In genomic region chr11:61161190-61162091, GRCh38 we compare ENCODE assay signal across 1 cellular context.
TF ChIP-seq lines count a peak whose summit lies in the region.

TSS of gene VPS37C (minus strand) at chr11:61161426. CDS start at chr11:61138829, 22,597 bp downstream.

TF ChIP-seq in GM12878, 131 proteins besides CTCF, POLR2A, EP300 and RAD21 (continued from another document and continues in another):
- TF ChIP-seq ZNF592 (IDR thresholded peaks at IDR 0.05), result 0 out of 2 replicates have a peak, but pooled peaks have one; percentile 32
- TF ChIP-seq HDGF (IDR thresholded peaks at IDR 0.05), result no peak
- 0 out of 2 replicates have a peak, but pooled peaks have one; percentile 37 for TF ChIP-seq IRF3 (IDR thresholded peaks at IDR 0.05)
- TF ChIP-seq, protein P1, sequence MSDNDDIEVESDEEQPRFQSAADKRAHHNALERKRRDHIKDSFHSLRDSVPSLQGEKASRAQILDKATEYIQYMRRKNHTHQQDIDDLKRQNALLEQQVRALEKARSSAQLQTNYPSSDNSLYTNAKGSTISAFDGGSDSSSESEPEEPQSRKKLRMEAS (IDR thresholded peaks at IDR 0.05; ENCODE audit: low read depth, low read length), result peak; percentile 81
- no peak for TF ChIP-seq TCF7 (IDR thresholded peaks at IDR 0.05; ENCODE audit: borderline replicate concordance)
- TF ChIP-seq HDAC2 (IDR thresholded peaks at IDR 0.05), result no peak; the same call in 1 of the 2 replicates
- TF ChIP-seq SREBF1 (IDR thresholded peaks at IDR 0.05; ENCODE audit: low read length), result no peak
- TF ChIP-seq BRCA1 (IDR thresholded peaks at IDR 0.05; ENCODE audit: low read depth, low read length), result no peak
- peak; percentile 97 for TF ChIP-seq DPF2 (IDR thresholded peaks at IDR 0.05)
- TF ChIP-seq, protein P2, sequence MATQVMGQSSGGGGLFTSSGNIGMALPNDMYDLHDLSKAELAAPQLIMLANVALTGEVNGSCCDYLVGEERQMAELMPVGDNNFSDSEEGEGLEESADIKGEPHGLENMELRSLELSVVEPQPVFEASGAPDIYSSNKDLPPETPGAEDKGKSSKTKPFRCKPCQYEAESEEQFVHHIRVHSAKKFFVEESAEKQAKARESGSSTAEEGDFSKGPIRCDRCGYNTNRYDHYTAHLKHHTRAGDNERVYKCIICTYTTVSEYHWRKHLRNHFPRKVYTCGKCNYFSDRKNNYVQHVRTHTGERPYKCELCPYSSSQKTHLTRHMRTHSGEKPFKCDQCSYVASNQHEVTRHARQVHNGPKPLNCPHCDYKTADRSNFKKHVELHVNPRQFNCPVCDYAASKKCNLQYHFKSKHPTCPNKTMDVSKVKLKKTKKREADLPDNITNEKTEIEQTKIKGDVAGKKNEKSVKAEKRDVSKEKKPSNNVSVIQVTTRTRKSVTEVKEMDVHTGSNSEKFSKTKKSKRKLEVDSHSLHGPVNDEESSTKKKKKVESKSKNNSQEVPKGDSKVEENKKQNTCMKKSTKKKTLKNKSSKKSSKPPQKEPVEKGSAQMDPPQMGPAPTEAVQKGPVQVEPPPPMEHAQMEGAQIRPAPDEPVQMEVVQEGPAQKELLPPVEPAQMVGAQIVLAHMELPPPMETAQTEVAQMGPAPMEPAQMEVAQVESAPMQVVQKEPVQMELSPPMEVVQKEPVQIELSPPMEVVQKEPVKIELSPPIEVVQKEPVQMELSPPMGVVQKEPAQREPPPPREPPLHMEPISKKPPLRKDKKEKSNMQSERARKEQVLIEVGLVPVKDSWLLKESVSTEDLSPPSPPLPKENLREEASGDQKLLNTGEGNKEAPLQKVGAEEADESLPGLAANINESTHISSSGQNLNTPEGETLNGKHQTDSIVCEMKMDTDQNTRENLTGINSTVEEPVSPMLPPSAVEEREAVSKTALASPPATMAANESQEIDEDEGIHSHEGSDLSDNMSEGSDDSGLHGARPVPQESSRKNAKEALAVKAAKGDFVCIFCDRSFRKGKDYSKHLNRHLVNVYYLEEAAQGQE (IDR thresholded peaks at IDR 0.05; ENCODE audit: low read depth, low read length), result no peak
- no peak for TF ChIP-seq EZH2 (IDR thresholded peaks at IDR 0.05; ENCODE audit: borderline replicate concordance, control insufficient read depth, low read depth, low read length)
- TF ChIP-seq SIX5 (IDR thresholded peaks at IDR 0.05; ENCODE audit: low read depth, low read length, severe bottlenecking), result no peak
- no peak; the same call in 1 of the 2 replicates for TF ChIP-seq POLR2AphosphoS2 (IDR thresholded peaks at IDR 0.05; ENCODE audit: low read depth, low read length)
- TF ChIP-seq PAX8 (IDR thresholded peaks at IDR 0.05), result no peak
- TF ChIP-seq NR2C1 (IDR thresholded peaks at IDR 0.05), result peak; percentile 80
- TF ChIP-seq ZNF24 (IDR thresholded peaks at IDR 0.05), result peak; percentile 65
- TF ChIP-seq CREM (IDR thresholded peaks at IDR 0.05; ENCODE audit: low read depth), result peak; percentile 8; the same call in 1 of the 2 replicates
- peak; percentile 80 for TF ChIP-seq GABPA (IDR thresholded peaks at IDR 0.05; ENCODE audit: low read depth)
- TF ChIP-seq SUZ12 (IDR thresholded peaks at IDR 0.05; ENCODE audit: unreplicated experiment), result no peak
- no peak for TF ChIP-seq IKZF2 (IDR thresholded peaks at IDR 0.05)
- TF ChIP-seq CHD1 (IDR thresholded peaks at IDR 0.05; ENCODE audit: low read depth, low read length), result no peak
- peak; percentile 75 for TF ChIP-seq STAT1 (conservative IDR thresholded peaks at IDR 0.05)
- peak; percentile 73 for TF ChIP-seq PML (IDR thresholded peaks at IDR 0.05; ENCODE audit: low read length)
- peak; percentile 95 for TF ChIP-seq USF1 (IDR thresholded peaks at IDR 0.05; ENCODE audit: borderline replicate concordance, extremely low read length, insufficient read depth, low read depth, low read length)
- TF ChIP-seq, protein P3, sequence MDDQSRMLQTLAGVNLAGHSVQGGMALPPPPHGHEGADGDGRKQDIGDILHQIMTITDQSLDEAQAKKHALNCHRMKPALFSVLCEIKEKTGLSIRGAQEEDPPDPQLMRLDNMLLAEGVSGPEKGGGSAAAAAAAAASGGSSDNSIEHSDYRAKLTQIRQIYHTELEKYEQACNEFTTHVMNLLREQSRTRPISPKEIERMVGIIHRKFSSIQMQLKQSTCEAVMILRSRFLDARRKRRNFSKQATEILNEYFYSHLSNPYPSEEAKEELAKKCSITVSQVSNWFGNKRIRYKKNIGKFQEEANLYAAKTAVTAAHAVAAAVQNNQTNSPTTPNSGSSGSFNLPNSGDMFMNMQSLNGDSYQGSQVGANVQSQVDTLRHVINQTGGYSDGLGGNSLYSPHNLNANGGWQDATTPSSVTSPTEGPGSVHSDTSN (IDR thresholded peaks at IDR 0.05; ENCODE audit: insufficient replicate concordance, low read depth, low read length), result no peak
- peak; percentile 76 for TF ChIP-seq ZNF687 (IDR thresholded peaks at IDR 0.05)
- no peak for TF ChIP-seq NRF1 (conservative IDR thresholded peaks at IDR 0.05; ENCODE audit: low read depth, low read length)
- peak; percentile 100 for TF ChIP-seq GATAD2B (conservative IDR thresholded peaks at IDR 0.05; ENCODE audit: low read depth)
- no peak for TF ChIP-seq ASH2L (IDR thresholded peaks at IDR 0.05; ENCODE audit: borderline replicate concordance, low read depth)
- TF ChIP-seq RUNX3 (IDR thresholded peaks at IDR 0.05; ENCODE audit: low read length), result peak; percentile 84
- TF ChIP-seq, protein P4, sequence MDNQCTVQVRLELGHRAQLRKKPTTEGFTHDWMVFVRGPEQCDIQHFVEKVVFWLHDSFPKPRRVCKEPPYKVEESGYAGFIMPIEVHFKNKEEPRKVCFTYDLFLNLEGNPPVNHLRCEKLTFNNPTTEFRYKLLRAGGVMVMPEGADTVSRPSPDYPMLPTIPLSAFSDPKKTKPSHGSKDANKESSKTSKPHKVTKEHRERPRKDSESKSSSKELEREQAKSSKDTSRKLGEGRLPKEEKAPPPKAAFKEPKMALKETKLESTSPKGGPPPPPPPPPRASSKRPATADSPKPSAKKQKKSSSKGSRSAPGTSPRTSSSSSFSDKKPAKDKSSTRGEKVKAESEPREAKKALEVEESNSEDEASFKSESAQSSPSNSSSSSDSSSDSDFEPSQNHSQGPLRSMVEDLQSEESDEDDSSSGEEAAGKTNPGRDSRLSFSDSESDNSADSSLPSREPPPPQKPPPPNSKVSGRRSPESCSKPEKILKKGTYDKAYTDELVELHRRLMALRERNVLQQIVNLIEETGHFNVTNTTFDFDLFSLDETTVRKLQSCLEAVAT (IDR thresholded peaks at IDR 0.05), result no peak
- TF ChIP-seq, protein P5, sequence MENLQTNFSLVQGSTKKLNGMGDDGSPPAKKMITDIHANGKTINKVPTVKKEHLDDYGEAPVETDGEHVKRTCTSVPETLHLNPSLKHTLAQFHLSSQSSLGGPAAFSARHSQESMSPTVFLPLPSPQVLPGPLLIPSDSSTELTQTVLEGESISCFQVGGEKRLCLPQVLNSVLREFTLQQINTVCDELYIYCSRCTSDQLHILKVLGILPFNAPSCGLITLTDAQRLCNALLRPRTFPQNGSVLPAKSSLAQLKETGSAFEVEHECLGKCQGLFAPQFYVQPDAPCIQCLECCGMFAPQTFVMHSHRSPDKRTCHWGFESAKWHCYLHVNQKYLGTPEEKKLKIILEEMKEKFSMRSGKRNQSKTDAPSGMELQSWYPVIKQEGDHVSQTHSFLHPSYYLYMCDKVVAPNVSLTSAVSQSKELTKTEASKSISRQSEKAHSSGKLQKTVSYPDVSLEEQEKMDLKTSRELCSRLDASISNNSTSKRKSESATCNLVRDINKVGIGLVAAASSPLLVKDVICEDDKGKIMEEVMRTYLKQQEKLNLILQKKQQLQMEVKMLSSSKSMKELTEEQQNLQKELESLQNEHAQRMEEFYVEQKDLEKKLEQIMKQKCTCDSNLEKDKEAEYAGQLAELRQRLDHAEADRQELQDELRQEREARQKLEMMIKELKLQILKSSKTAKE (IDR thresholded peaks at IDR 0.05; ENCODE audit: low read depth, poor library complexity, severe bottlenecking), result no peak
- TF ChIP-seq EGR1 (IDR thresholded peaks at IDR 0.05; ENCODE audit: borderline replicate concordance in 1 of 2, low read depth in 2 of 2, low read length in 2 of 2), result peak in 1 of 2 experiments; percentile 75; a peak in 1 of 3 replicates
- TF ChIP-seq, protein P6, sequence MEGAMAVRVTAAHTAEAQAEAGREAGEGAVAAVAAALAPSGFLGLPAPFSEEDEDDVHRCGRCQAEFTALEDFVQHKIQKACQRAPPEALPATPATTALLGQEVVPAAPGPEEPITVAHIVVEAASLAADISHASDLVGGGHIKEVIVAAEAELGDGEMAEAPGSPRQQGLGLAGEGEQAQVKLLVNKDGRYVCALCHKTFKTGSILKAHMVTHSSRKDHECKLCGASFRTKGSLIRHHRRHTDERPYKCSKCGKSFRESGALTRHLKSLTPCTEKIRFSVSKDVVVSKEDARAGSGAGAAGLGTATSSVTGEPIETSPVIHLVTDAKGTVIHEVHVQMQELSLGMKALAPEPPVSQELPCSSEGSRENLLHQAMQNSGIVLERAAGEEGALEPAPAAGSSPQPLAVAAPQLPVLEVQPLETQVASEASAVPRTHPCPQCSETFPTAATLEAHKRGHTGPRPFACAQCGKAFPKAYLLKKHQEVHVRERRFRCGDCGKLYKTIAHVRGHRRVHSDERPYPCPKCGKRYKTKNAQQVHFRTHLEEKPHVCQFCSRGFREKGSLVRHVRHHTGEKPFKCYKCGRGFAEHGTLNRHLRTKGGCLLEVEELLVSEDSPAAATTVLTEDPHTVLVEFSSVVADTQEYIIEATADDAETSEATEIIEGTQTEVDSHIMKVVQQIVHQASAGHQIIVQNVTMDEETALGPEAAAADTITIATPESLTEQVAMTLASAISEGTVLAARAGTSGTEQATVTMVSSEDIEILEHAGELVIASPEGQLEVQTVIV (IDR thresholded peaks at IDR 0.05; ENCODE audit: borderline replicate concordance, partially characterized antibody), result peak; percentile 65
